ENCODE assay signal across 17 cellular contexts in the genomic region with DNA sequence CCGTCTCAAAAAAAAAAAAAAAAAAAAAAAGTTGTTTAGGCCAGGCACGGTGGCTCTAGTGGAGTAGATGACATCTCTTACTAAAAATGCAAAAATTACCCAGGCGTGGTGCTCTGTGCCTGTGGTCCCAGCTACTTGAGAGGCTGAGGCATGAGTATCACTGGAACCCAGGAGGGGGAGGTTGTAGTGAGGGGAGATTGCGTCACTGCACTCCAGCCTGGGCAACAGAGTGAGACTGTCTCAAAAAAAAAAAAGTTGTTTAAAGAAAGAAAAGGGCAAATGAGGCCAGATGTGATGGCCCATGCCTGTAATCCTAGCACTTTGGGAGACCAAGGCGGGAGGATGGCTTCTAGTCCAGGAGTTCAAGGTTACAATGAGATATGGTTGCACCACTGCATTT. TPM values are rescaled to one million over a fixed set of nuclear protein-coding genes. Genes with fewer than 3 reads are reported as not detected.
DNase-seq lines count a peak whose midpoint lies in the region; ATAC-seq lines count a peak whose summit lies in the region.
"Had no signal": no experiment of that assay in that cellular context is flagged by ENCODE, and none has a peak within 500 bp of the region (broad histone marks: within the 10 kb centered on the region; RNA-seq: fewer than 3 reads in every experiment).

No MANE protein-coding gene starts in this region.

- ATAC-seq in HG03565 (IDR thresholded peaks at IDR 0.05; ENCODE audit: unreplicated experiment) (no peak), GM21447 (IDR thresholded peaks at IDR 0.05; ENCODE audit: unreplicated experiment) (no peak)
- ATAC-seq: activated naive CD4-positive, alpha-beta T cell treated with anti-CD3 and anti-CD28 coated beads, Interleukin-2, amount 50 U/mL, for 72 hours; Right ventricle myocardium inferior had no signal

- no peak overlapping the region for H3K4me3 ChIP-seq in adipocyte (ENCODE audit: low read length)

- no peak overlapping the region for H3K9ac ChIP-seq in adipocyte (ENCODE audit: low read length)

- no peaks in the 10 kb centered on the region for H3K36me3 ChIP-seq in adipocyte (ENCODE audit: control insufficient read depth, insufficient read depth, low read length, severe bottlenecking)

- in situ Hi-C loops in Caki2 (cut with HindIII; ENCODE audit: low pct_unique_long_range_greater_than_20kb, low sequenced_read_pairs) = no loop called here

- DNase-seq in Caki2 (ENCODE audit: low read depth) (peak; percentile 90), HK-2 (ENCODE audit: unreplicated experiment) (peak; percentile 80), adipocyte (ENCODE audit: low read depth) (peak; percentile 10), kidney tubule cell (ENCODE audit: low spot score) (peak; percentile 99), NCI-H82 (lab: John Stamatoyannopoulos, UW) (no peak), KG1 (lab: John Stamatoyannopoulos, UW) (no peak)
- DNase-seq: activated CD4-positive, alpha-beta T cell treated with anti-CD3 and anti-CD28 coated beads, Interleukin-2, amount 10 ng/mL, durations not matched to agents 7 days and 5 days; NCI-H1092 treated with DMSO at 0.1 percent for 48 hours; T-helper 2 cell had no signal

- H3K4me1 ChIP-seq in adipocyte (ENCODE audit: control insufficient read depth, insufficient read depth, low read length) = peaks cover 3% of the 10 kb centered on the region

- H3K9me3 ChIP-seq in adipocyte (ENCODE audit: control insufficient read depth, low read length) = no peaks in the 10 kb centered on the region

- H3K27me3 ChIP-seq in adipocyte (replicated peaks; ENCODE audit: control insufficient read depth, insufficient read depth, low read length) = peaks cover 15% of the 10 kb centered on the region

RNA-seq across cellular contexts. Expression of gene SPPL3, which starts 36.6 kb away (rescaled TPM):
- total RNA-seq in Caki2 (2014; rRNA removed; shearing (Covaris generic); ENCODE audit: low replicate concordance) = 7.4 and 13.2 TPM in 2 replicates

RNA-seq across cellular contexts. Expression of gene HNF1A, which starts 37.5 kb away (rescaled TPM):
- 7.0 and 8.7 TPM in 2 replicates for total RNA-seq in Caki2 (2014; rRNA removed; shearing (Covaris generic); ENCODE audit: low replicate concordance)
- total RNA-seq: activated CD4-positive, alpha-beta T cell treated with anti-CD3 and anti-CD28 coated beads, Interleukin-2, amount 10 ng/mL, durations not matched to agents 7 days and 5 days; activated naive CD4-positive, alpha-beta T cell treated with anti-CD3 and anti-CD28 coated beads, Interleukin-2, amount 50 U/mL, for 72 hours; bronchial epithelial cell; H1; lung microvascular endothelial cell; pulmonary artery endothelial cell; Right ventricle myocardium inferior had no signal

Comparison
In these comparisons a context has a peak if more than half of its experiments do, and no peak if none do; other contexts are left out.
1. DNase-seq: peak in Caki2 (single experiment), HK-2 (single experiment), adipocyte (single experiment) and kidney tubule cell (single experiment); none in NCI-H82 (single experiment) and KG1 (single experiment).